15 cellular contexts compared by ENCODE assay signal in genomic region chr7:130990178-130990832, GRCh38.
DNase-seq lines count a peak whose midpoint lies in the region; ATAC-seq and TF ChIP-seq lines count a peak whose summit lies in the region.
"Had no signal": no experiment of that assay in that cellular context is flagged by ENCODE, and none has a peak within 500 bp of the region (broad histone marks: within the 10 kb centered on the region; RNA-seq: fewer than 3 reads in every experiment).

No MANE protein-coding gene starts in this region.

- H3K36me3 Mint-ChIP-seq in CD4-positive, alpha-beta T cell (ENCODE audit: low read depth), result peaks cover 82% of the 10 kb centered on the region
- H3K36me3 Mint-ChIP-seq: WTC11 had no signal

- no peaks in the 10 kb centered on the region for H3K27me3 Mint-ChIP-seq in CD4-positive, alpha-beta T cell

- H3K9me3 ChIP-seq in CD4-positive, alpha-beta T cell (ENCODE audit: control insufficient read depth, low read length), result no peaks in the 10 kb centered on the region
- no peaks in the 10 kb centered on the region for H3K9me3 ChIP-seq in effector memory CD4-positive, alpha-beta T cell (ENCODE audit: control insufficient read depth, low read length)
- H3K9me3 ChIP-seq in psoas muscle (no peaks in the 10 kb centered on the region), adrenal gland (replicated peaks in 1 of 3) (no peaks in the 10 kb centered on the region)
- H3K9me3 ChIP-seq: BLaER1 had no signal

- H3K4me1 ChIP-seq in effector memory CD4-positive, alpha-beta T cell (ENCODE audit: control insufficient read depth, insufficient read depth, low read length, poor library complexity, severe bottlenecking), result peaks cover 72% of the 10 kb centered on the region
- H3K4me1 ChIP-seq in psoas muscle, result peaks cover 58% of the 10 kb centered on the region
- peaks cover 44 to 86% of the 10 kb centered on the region in 2 donors for H3K4me1 ChIP-seq in adrenal gland (replicated peaks in 1 of 2)

- WGBS in psoas muscle, 3 donors, result 55 to 77% (median 66%) methylated on average over 16 of the region's 16 CpGs
- WGBS in adrenal gland, 4 donors, result 78 to 83% (median 82%) methylated on average over 14 to 16 of the region's 16 CpGs

- H3K9me3 Mint-ChIP-seq in CD4-positive, alpha-beta T cell, result no peaks in the 10 kb centered on the region
- H3K9me3 Mint-ChIP-seq: neural crest cell, WTC11 had no signal

- TF ChIP-seq CTCF in CD4-positive, alpha-beta T cell (IDR thresholded peaks at IDR 0.05), result no peak
- TF ChIP-seq CTCF in psoas muscle (IDR thresholded peaks at IDR 0.05) (no peak), adrenal gland (IDR thresholded peaks at IDR 0.05) (no peak)

- intact Hi-C loops in CD4-positive, alpha-beta T cell (cut with DNase I, micrococcal nuclease), result loop anchor here in 1 of 2 experiments (2.0 kb wide), 1 partner anchor 14 kb away; no protein-coding TSS in a partner anchor
- intact Hi-C loops in psoas muscle (cut with DNase I) (no loop called here), adrenal gland (cut with DNase I) (no loop called here)

- peak overlapping the region; percentile 18 for H3K4me3 Mint-ChIP-seq in CD4-positive, alpha-beta T cell
- H3K4me3 Mint-ChIP-seq: neural crest cell, WTC11 had no signal

- H3K4me3 ChIP-seq in effector memory CD4-positive, alpha-beta T cell (ENCODE audit: insufficient read depth, low read depth, low read length, poor library complexity, severe bottlenecking), result no peak overlapping the region
- H3K4me3 ChIP-seq in psoas muscle (no peak overlapping the region), adrenal gland (no peak overlapping the region)
- H3K4me3 ChIP-seq: BLaER1 had no signal

- H3K4me1 Mint-ChIP-seq in CD4-positive, alpha-beta T cell (ENCODE audit: low read depth), result peaks cover 39% of the 10 kb centered on the region

- H3K36me3 ChIP-seq in effector memory CD4-positive, alpha-beta T cell (ENCODE audit: control insufficient read depth, insufficient read depth, low read length), result no peaks in the 10 kb centered on the region
- peaks cover 0 to 4% of the 10 kb centered on the region in 2 donors for H3K36me3 ChIP-seq in psoas muscle (ENCODE audit: insufficient read depth in 1 of 2, low read depth in 1 of 2)
- H3K36me3 ChIP-seq in adrenal gland (replicated peaks in 1 of 2), result peaks cover 0 to 10% of the 10 kb centered on the region in 2 donors
- H3K36me3 ChIP-seq: BLaER1 had no signal

- CTCF ChIA-PET in CD4-positive, alpha-beta T cell (lab: Charles Lee), result interaction anchor here (0.8 to 1.4 kb wide), 3 partner anchors 8 to 93 kb away, joined by 3 to 4 read pairs (median 3); no protein-coding TSS in a partner anchor

- H3K27ac ChIP-seq in CD4-positive, alpha-beta T cell (ENCODE audit: low read depth, low read length), result peak overlapping the region; percentile 62
- H3K27ac ChIP-seq in effector memory CD4-positive, alpha-beta T cell (ENCODE audit: insufficient read depth, low read length, poor library complexity, severe bottlenecking), result peak overlapping the region; percentile 82
- H3K27ac ChIP-seq in psoas muscle (peak overlapping the region; percentile 9), adrenal gland (peak overlapping the region in 1 of 5 donors; percentile 10)
- H3K27ac ChIP-seq: BLaER1, KMS-11, RWPE1 had no signal

- H3K27ac Mint-ChIP-seq in CD4-positive, alpha-beta T cell, result peak overlapping the region; percentile 87
- H3K27ac Mint-ChIP-seq: WTC11 had no signal

- peak in 8 of 10 experiments; percentile 32 to 54 (median 42) for DNase-seq in CD4-positive, alpha-beta T cell
- DNase-seq in T-helper 22 cell (ENCODE audit: low read depth), result peak; percentile 52
- DNase-seq in effector memory CD4-positive, alpha-beta T cell, result peak; percentile 47 to 55 (median 54)
- DNase-seq in psoas muscle, result no peak
- no peak for DNase-seq in NCI-H226
- no peak for DNase-seq in adrenal gland
- no peak for DNase-seq in GM19238 (ENCODE audit: insufficient read length, low spot score)
- DNase-seq: anterior cingulate cortex, GOT3 had no signal

- POLR2A ChIA-PET in CD4-positive, alpha-beta T cell (lab: Charles Lee), result interaction anchor here (0.5 to 1.5 kb wide), 10 partner anchors 11 to 338 kb away, joined by 3 to 5 read pairs (median 3); no protein-coding TSS in a partner anchor

- peak; percentile 59 for ATAC-seq in CD4-positive, alpha-beta T cell (ENCODE audit: poor library complexity)
- ATAC-seq in psoas muscle (peak; percentile 24 to 43 (median 37)), GM21381 (IDR thresholded peaks at IDR 0.05; ENCODE audit: unreplicated experiment) (no peak)
- ATAC-seq: WTC11 had no signal

- no peak for TF ChIP-seq POLR2A in adrenal gland (IDR thresholded peaks at IDR 0.05)

- H3K27me3 ChIP-seq in CD4-positive, alpha-beta T cell (ENCODE audit: control insufficient read depth, insufficient read depth, low read length), result no peaks in the 10 kb centered on the region
- H3K27me3 ChIP-seq in effector memory CD4-positive, alpha-beta T cell (replicated peaks; ENCODE audit: control insufficient read depth, insufficient read depth, low read length, poor library complexity, severe bottlenecking), result no peaks in the 10 kb centered on the region
- no peaks in the 10 kb centered on the region for H3K27me3 ChIP-seq in psoas muscle (ENCODE audit: insufficient read depth in 3 of 3, low read length in 2 of 3)
- H3K27me3 ChIP-seq in adrenal gland, result no peaks in the 10 kb centered on the region
- H3K27me3 ChIP-seq: BLaER1 had no signal

Comparison
In these comparisons a context has a peak if more than half of its experiments do, and no peak if none do; other contexts are left out.
1. DNase-seq: peak in CD4-positive, alpha-beta T cell (8 of 10), T-helper 22 cell (single experiment) and effector memory CD4-positive, alpha-beta T cell (3 of 3); none in psoas muscle (0 of 2), NCI-H226 (single experiment), adrenal gland (0 of 7) and GM19238 (single experiment).